Comparison of ENCODE assay signal across 9 cellular contexts in genomic region chr12:68223067-68223747, GRCh38. TPM values are rescaled to one million over a fixed set of nuclear protein-coding genes. Genes with fewer than 3 reads are reported as not detected.
DNase-seq lines count a peak whose midpoint lies in the region; ATAC-seq and TF ChIP-seq lines count a peak whose summit lies in the region.
"Had no signal": no experiment of that assay in that cellular context is flagged by ENCODE, and none has a peak within 500 bp of the region (broad histone marks: within the 10 kb centered on the region; RNA-seq: fewer than 3 reads in every experiment).

No MANE protein-coding gene starts in this region.

- H3K9me3 ChIP-seq in RWPE2 (ENCODE audit: severe bottlenecking) = no peaks in the 10 kb centered on the region
- H3K9me3 ChIP-seq in thyroid gland = no peaks in the 10 kb centered on the region

- H3K36me3 ChIP-seq in RWPE2 (ENCODE audit: low read depth) (no peaks in the 10 kb centered on the region), thyroid gland (no peaks in the 10 kb centered on the region)

- peak; percentile 95 for ATAC-seq in GM21825 (IDR thresholded peaks at IDR 0.05; ENCODE audit: unreplicated experiment)
- peak; percentile 96 for ATAC-seq in RWPE2 (ENCODE audit: low read depth)
- peak; percentile 93 for ATAC-seq in foreskin keratinocyte

- H3K4me1 Mint-ChIP-seq in osteocyte (ENCODE audit: unreplicated experiment) = peaks cover 27% of the 10 kb centered on the region

- no peak for TF ChIP-seq POLR2A in thyroid gland (IDR thresholded peaks at IDR 0.05)

- H3K4me3 Mint-ChIP-seq in osteocyte (ENCODE audit: unreplicated experiment) = peak overlapping the region; percentile 7

- WGBS in thyroid gland, 2 donors = 5% methylated on average over 12 of the region's 12 CpGs

- H3K4me3 ChIP-seq in RWPE2 (ENCODE audit: severe bottlenecking) (no peak overlapping the region), thyroid gland (replicated peaks in 1 of 3) (no peak overlapping the region)
- H3K4me3 ChIP-seq: skin epidermis had no signal

- intact Hi-C loops in thyroid gland (cut with DNase I) = no loop called here

- no peaks in the 10 kb centered on the region for H3K36me3 Mint-ChIP-seq in osteocyte (ENCODE audit: unreplicated experiment)

- peaks cover 22% of the 10 kb centered on the region for H3K27me3 Mint-ChIP-seq in osteocyte (ENCODE audit: unreplicated experiment)

- H3K27ac Mint-ChIP-seq in osteocyte (ENCODE audit: unreplicated experiment) = peak overlapping the region; percentile 45

- H3K27me3 ChIP-seq in RWPE2 (ENCODE audit: insufficient read depth, poor library complexity, severe bottlenecking) (no peaks in the 10 kb centered on the region), foreskin keratinocyte (peaks cover 20% of the 10 kb centered on the region), thyroid gland (no peaks in the 10 kb centered on the region)

- TF ChIP-seq CTCF in RWPE2 (IDR thresholded peaks at IDR 0.05; ENCODE audit: poor library complexity, severe bottlenecking) (peak; percentile 92), foreskin keratinocyte (conservative IDR thresholded peaks at IDR 0.05) (peak; percentile 96), osteocyte (IDR thresholded peaks at IDR 0.05) (peak; percentile 93), thyroid gland (IDR thresholded peaks at IDR 0.05) (peak; percentile 32 to 91 (median 82))

- H3K4me1 ChIP-seq in RWPE2 (ENCODE audit: insufficient read depth, poor library complexity, severe bottlenecking) = peaks cover 6% of the 10 kb centered on the region
- no peaks in the 10 kb centered on the region for H3K4me1 ChIP-seq in foreskin keratinocyte
- H3K4me1 ChIP-seq in thyroid gland = no peaks in the 10 kb centered on the region

- DNase-seq in Daoy (ENCODE audit: low read depth) = peak; percentile 87
- DNase-seq in LoVo (ENCODE audit: low spot score) = peak; percentile 87
- peak; percentile 66 for DNase-seq in RWPE2 (ENCODE audit: low spot score)
- peak; percentile 44 for DNase-seq in activated T-helper 9 cell treated with anti-CD3 and anti-CD28 coated beads, Interleukin-2, amount 50 U/mL, for 16 hours (ENCODE audit: low read depth)
- peak; percentile 38 to 77 for DNase-seq in foreskin keratinocyte
- peak; percentile 89 for DNase-seq in osteocyte (ENCODE audit: extremely low spot score, unreplicated experiment)
- peak; percentile 82 to 85 for DNase-seq in thyroid gland

- H3K27ac ChIP-seq in RWPE2 (ENCODE audit: poor library complexity, severe bottlenecking) (no peak overlapping the region), foreskin keratinocyte (no peak overlapping the region), thyroid gland (no peak overlapping the region)
- H3K27ac ChIP-seq: skin epidermis had no signal

- no peaks in the 10 kb centered on the region for H3K9me3 Mint-ChIP-seq in osteocyte (ENCODE audit: unreplicated experiment)

RNA-seq across cellular contexts. Expression of gene IL26, which starts 2.4 kb away (rescaled TPM):
- total RNA-seq in Daoy (2014; rRNA removed; shearing (Covaris generic)) = not detected in 2 replicates
- not detected in 2 replicates for total RNA-seq in foreskin keratinocyte
- polyA plus RNA-seq in foreskin keratinocyte = not detected in 2 replicates
- 0.34 TPM in 1 of 2 replicates, not detected in the other for total RNA-seq in osteocyte
- total RNA-seq in thyroid gland = not detected

RNA-seq across cellular contexts. Expression of gene IL22, which starts 30.2 kb away (rescaled TPM):
- not detected in 2 replicates for total RNA-seq in Daoy (2014; rRNA removed; shearing (Covaris generic))
- not detected in 2 replicates for total RNA-seq in foreskin keratinocyte
- not detected in 2 replicates for polyA plus RNA-seq in foreskin keratinocyte
- total RNA-seq in osteocyte = not detected in 2 replicates
- total RNA-seq in thyroid gland = not detected
